Comparison of ENCODE assay signal across 17 cellular contexts in genomic region chr2:45382744-45383143, GRCh38.
DNase-seq lines count a peak whose midpoint lies in the region; ATAC-seq and TF ChIP-seq lines count a peak whose summit lies in the region.
"Had no signal": no experiment of that assay in that cellular context is flagged by ENCODE, and none has a peak within 500 bp of the region (broad histone marks: within the 10 kb centered on the region; RNA-seq: fewer than 3 reads in every experiment).

No MANE protein-coding gene starts in this region.

- no peaks in the 10 kb centered on the region for H3K27me3 Mint-ChIP-seq in osteocyte (ENCODE audit: unreplicated experiment)
- H3K27me3 Mint-ChIP-seq: central memory CD8-positive, alpha-beta T cell had no signal

- no peak overlapping the region for H2AFZ ChIP-seq in mammary epithelial cell (ENCODE audit: low read depth, low read length)
- H2AFZ ChIP-seq: parathyroid adenoma had no signal

- TF ChIP-seq CTCF in mammary epithelial cell (conservative IDR thresholded peaks at IDR 0.05 in 1 of 2, IDR thresholded peaks at IDR 0.05 in 1 of 2; ENCODE audit: extremely low read depth in 1 of 2, insufficient read depth in 1 of 2, low read depth in 1 of 2, low read length in 2 of 2) = no peak
- TF ChIP-seq CTCF in osteocyte (IDR thresholded peaks at IDR 0.05) = no peak

- intact Hi-C loops in mammary epithelial cell (cut with micrococcal nuclease) = no loop called here

- no peaks in the 10 kb centered on the region for H3K27me3 ChIP-seq in mammary epithelial cell (ENCODE audit: insufficient read depth, low read length)
- H3K27me3 ChIP-seq: BLaER1 treated with 17β-estradiol and CSF1 and Interleukin-3, amounts not matched to agents 10 nM and 100 nM; testis had no signal

- H3K4me1 Mint-ChIP-seq in osteocyte (ENCODE audit: unreplicated experiment) = peaks cover 24% of the 10 kb centered on the region
- H3K4me1 Mint-ChIP-seq: central memory CD8-positive, alpha-beta T cell had no signal

- CTCF ChIA-PET in mammary epithelial cell (lab: Charles Lee; ENCODE audit: low non-redundant PET) = no interaction called here

- no peaks in the 10 kb centered on the region for H3K36me3 ChIP-seq in mammary epithelial cell (ENCODE audit: insufficient read depth, low read length)
- H3K36me3 ChIP-seq: WERI-Rb-1 had no signal

- no peaks in the 10 kb centered on the region for H3K9me3 ChIP-seq in mammary epithelial cell (replicated peaks; ENCODE audit: insufficient read depth, low read length)
- H3K9me3 ChIP-seq: testis had no signal

- no peak overlapping the region for H3K4me3 ChIP-seq in mammary epithelial cell (replicated peaks in 1 of 3; ENCODE audit: insufficient read depth in 1 of 3, low read depth in 2 of 3, low read length in 3 of 3)
- H3K4me3 ChIP-seq: BLaER1 treated with 17β-estradiol and CSF1 and Interleukin-3, amounts not matched to agents 10 nM and 100 nM; testis had no signal

- no peak overlapping the region for H3K4me3 Mint-ChIP-seq in osteocyte (ENCODE audit: unreplicated experiment)
- H3K4me3 Mint-ChIP-seq: central memory CD8-positive, alpha-beta T cell had no signal

- no peaks in the 10 kb centered on the region for H3K9me3 Mint-ChIP-seq in osteocyte (ENCODE audit: unreplicated experiment)
- H3K9me3 Mint-ChIP-seq: central memory CD8-positive, alpha-beta T cell had no signal

- no peaks in the 10 kb centered on the region for H3K79me2 ChIP-seq in mammary epithelial cell (ENCODE audit: insufficient read depth, low read length)
- H3K79me2 ChIP-seq: parathyroid adenoma had no signal

- no peaks in the 10 kb centered on the region for H4K20me1 ChIP-seq in mammary epithelial cell (ENCODE audit: insufficient read depth, low read length)
- H4K20me1 ChIP-seq: BLaER1 treated with 17β-estradiol and CSF1 and Interleukin-3, amounts not matched to agents 10 nM and 100 nM had no signal

- no peaks in the 10 kb centered on the region for H3K4me1 ChIP-seq in mammary epithelial cell (ENCODE audit: insufficient read depth, low read length)
- H3K4me1 ChIP-seq: parathyroid adenoma, testis had no signal

- H3K9ac ChIP-seq in mammary epithelial cell (ENCODE audit: insufficient read depth, low read length) = no peak overlapping the region
- H3K9ac ChIP-seq: BLaER1 treated with 17β-estradiol and CSF1 and Interleukin-3, amounts not matched to agents 10 nM and 100 nM; parathyroid adenoma had no signal

- ATAC-seq in GM21360 (IDR thresholded peaks at IDR 0.05; ENCODE audit: unreplicated experiment) (no peak), HG03095 (IDR thresholded peaks at IDR 0.05; ENCODE audit: unreplicated experiment) (no peak)
- ATAC-seq: HepG2 had no signal

- no TSS peak for BruUV-seq in mammary epithelial cell (replicated peaks; lab: Mats Ljungman, UMichigan)

- WGBS in mammary epithelial cell (ENCODE audit: low coverage, missing lambda C conversion rate) = 100% methylated on average over 1 of the region's 1 CpG

- DNase-seq in ELR (ENCODE audit: low read depth) (peak; percentile 43), NCI-H226 (peak; percentile 55), mammary epithelial cell (peak; percentile 3), osteocyte (ENCODE audit: extremely low spot score, unreplicated experiment) (no peak), germinal center (ENCODE audit: low spot score) (no peak), CD1c-positive myeloid dendritic cell (ENCODE audit: extremely low spot score) (no peak)
- DNase-seq: activated naive CD4-positive, alpha-beta T cell; NCI-H1092 treated with DMSO at 0.1 percent for 48 hours; SW 1271; testis; WERI-Rb-1 had no signal

- no peak overlapping the region for H3K27ac ChIP-seq in mammary epithelial cell (ENCODE audit: insufficient read depth, low read depth, low read length)
- H3K27ac ChIP-seq: BLaER1 treated with 17β-estradiol and CSF1 and Interleukin-3, amounts not matched to agents 10 nM and 100 nM; parathyroid adenoma; testis; WERI-Rb-1 had no signal

- dilution Hi-C loops in mammary epithelial cell (cut with HindIII; ENCODE audit: low sequenced_read_pairs) = no loop called here

- in situ Hi-C loops in mammary epithelial cell (cut with MboI; ENCODE audit: low sequenced_read_pairs in 2 of 2) = no loop called here

- peak overlapping the region; percentile 20 for H3K27ac Mint-ChIP-seq in osteocyte (ENCODE audit: unreplicated experiment)

- no peak overlapping the region for H3K4me2 ChIP-seq in mammary epithelial cell (ENCODE audit: insufficient read depth, low read depth, low read length)
- H3K4me2 ChIP-seq: BLaER1 treated with 17β-estradiol and CSF1 and Interleukin-3, amounts not matched to agents 10 nM and 100 nM had no signal

- H3K36me3 Mint-ChIP-seq in osteocyte (ENCODE audit: unreplicated experiment) = peaks cover 4% of the 10 kb centered on the region

Comparison
In these comparisons a context has a peak if more than half of its experiments do, and no peak if none do; other contexts are left out.
1. DNase-seq: peak in ELR (single experiment), NCI-H226 (single experiment) and mammary epithelial cell (single experiment); none in osteocyte (single experiment), germinal center (single experiment) and CD1c-positive myeloid dendritic cell (single experiment).